In the genomic region with DNA sequence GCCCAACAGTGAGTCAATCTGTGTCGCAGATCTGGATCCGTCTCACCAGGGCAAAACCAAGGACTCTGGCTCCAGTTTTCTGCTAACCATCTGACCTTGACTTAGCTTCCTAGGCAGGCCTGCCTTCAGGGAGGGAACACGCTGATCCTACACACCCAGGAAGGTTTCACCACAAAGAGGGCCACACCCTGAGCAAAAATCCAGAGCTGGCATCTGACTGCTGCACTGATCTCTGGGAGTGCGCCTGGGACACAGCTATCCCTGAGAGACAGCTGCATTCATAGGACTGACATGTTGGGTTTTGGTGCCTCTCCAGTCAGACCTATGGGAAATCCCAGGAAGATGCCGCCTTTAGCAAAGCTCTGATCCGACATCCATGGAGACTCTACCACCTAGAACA, we compare ENCODE assay signal across 9 cellular contexts. TPM values are rescaled to one million over a fixed set of nuclear protein-coding genes. Genes with fewer than 3 reads are reported as not detected.
DNase-seq lines count a peak whose midpoint lies in the region; ATAC-seq and TF ChIP-seq lines count a peak whose summit lies in the region.
"Had no signal": no experiment of that assay in that cellular context is flagged by ENCODE, and none has a peak within 500 bp of the region (broad histone marks: within the 10 kb centered on the region; RNA-seq: fewer than 3 reads in every experiment).

No MANE protein-coding gene starts in this region.

- H3K27me3 ChIP-seq in RWPE2 (ENCODE audit: insufficient read depth, poor library complexity, severe bottlenecking), result no peaks in the 10 kb centered on the region
- H3K27me3 ChIP-seq in prostate gland (replicated peaks; ENCODE audit: insufficient read depth), result no peaks in the 10 kb centered on the region
- no peaks in the 10 kb centered on the region for H3K27me3 ChIP-seq in mesendoderm (ENCODE audit: insufficient read depth, low read length, poor library complexity)
- H3K27me3 ChIP-seq in osteoblast (ENCODE audit: insufficient read depth, low read length), result no peaks in the 10 kb centered on the region

- H3K18ac ChIP-seq in mesendoderm (ENCODE audit: low read length), result no peak overlapping the region

- no peaks in the 10 kb centered on the region for H3K79me1 ChIP-seq in mesendoderm (ENCODE audit: low read length)

- no peak overlapping the region for H3K23ac ChIP-seq in mesendoderm (ENCODE audit: low read length)

- H3K4ac ChIP-seq in mesendoderm (ENCODE audit: low read depth, low read length), result no peak overlapping the region

- no peak overlapping the region for H3K9ac ChIP-seq in mesendoderm (ENCODE audit: low read length)

- no peak overlapping the region for H4K5ac ChIP-seq in mesendoderm (ENCODE audit: low read length)

- H3K4me2 ChIP-seq in mesendoderm (ENCODE audit: low read length) (no peak overlapping the region), osteoblast (ENCODE audit: insufficient read depth, low read length) (no peak overlapping the region)

- TF ChIP-seq POLR2A in prostate gland (IDR thresholded peaks at IDR 0.05), result no peak

- H3K27ac ChIP-seq in RWPE2 (ENCODE audit: poor library complexity, severe bottlenecking) (peak overlapping the region; percentile 95), prostate gland (peak overlapping the region in 1 of 2 donors; percentile 18), mesendoderm (ENCODE audit: low read depth, low read length) (no peak overlapping the region), osteoblast (ENCODE audit: low read depth, low read length) (no peak overlapping the region)

- H3K4me1 ChIP-seq in RWPE2 (ENCODE audit: insufficient read depth, poor library complexity, severe bottlenecking) (peaks cover 20% of the 10 kb centered on the region), prostate gland (replicated peaks) (no peaks in the 10 kb centered on the region), mesendoderm (ENCODE audit: control insufficient read depth, low read depth, low read length) (peaks cover 3% of the 10 kb centered on the region), osteoblast (ENCODE audit: insufficient read depth, low read length) (no peaks in the 10 kb centered on the region)

- H3K9me3 ChIP-seq in RWPE2 (ENCODE audit: severe bottlenecking), result no peaks in the 10 kb centered on the region
- H3K9me3 ChIP-seq in prostate gland, result no peaks in the 10 kb centered on the region
- H3K9me3 ChIP-seq in osteoblast (ENCODE audit: low read depth, low read length), result no peaks in the 10 kb centered on the region

- peaks cover 59% of the 10 kb centered on the region for H3K36me3 ChIP-seq in RWPE2 (ENCODE audit: low read depth)
- no peaks in the 10 kb centered on the region for H3K36me3 ChIP-seq in prostate gland
- H3K36me3 ChIP-seq in mesendoderm (ENCODE audit: control insufficient read depth, insufficient read depth, low read length), result no peaks in the 10 kb centered on the region
- H3K36me3 ChIP-seq in osteoblast (ENCODE audit: insufficient read depth, low read length), result peaks cover 34% of the 10 kb centered on the region

- intact Hi-C loops in prostate gland (cut with DNase I), result no loop called here

- H4K20me1 ChIP-seq in osteoblast (ENCODE audit: insufficient read depth, low read length), result no peaks in the 10 kb centered on the region

- 75% methylated on average over 6 of the region's 6 CpGs for WGBS in prostate gland
- no CpG with 5 or more reads among the region's 6 CpGs for WGBS in mesendoderm (ENCODE audit: extremely low coverage, insufficient coverage, low lambda C conversion rate)

- peak; percentile 98 for ATAC-seq in RWPE2 (ENCODE audit: low read depth)
- no peak for ATAC-seq in GM19467 (IDR thresholded peaks at IDR 0.05; ENCODE audit: unreplicated experiment)

- no peak overlapping the region for H2BK5ac ChIP-seq in mesendoderm (ENCODE audit: low read length)

- H2BK15ac ChIP-seq in mesendoderm (replicated peaks; ENCODE audit: low read depth), result no peak overlapping the region

- peak; percentile 27 for DNase-seq in Daoy (ENCODE audit: low read depth)
- DNase-seq in RWPE2 (ENCODE audit: low spot score), result peak; percentile 81
- DNase-seq in fibroblast of gingiva (ENCODE audit: low read depth), result peak; percentile 67
- peak; percentile 71 for DNase-seq in prostate gland (ENCODE audit: low spot score)
- DNase-seq in mesendoderm, result no peak
- no peak for DNase-seq in osteoblast (ENCODE audit: insufficient read length, low spot score, missing footprints)
- DNase-seq in OCI-M1 (lab: John Stamatoyannopoulos, UW), result no peak
- DNase-seq: SIG-M5 had no signal

- no peak overlapping the region for H2AFZ ChIP-seq in osteoblast (ENCODE audit: low read length)

- H3K79me2 ChIP-seq in mesendoderm (ENCODE audit: control insufficient read depth, insufficient read depth, low read length) (no peaks in the 10 kb centered on the region), osteoblast (ENCODE audit: insufficient read depth, low read length) (no peaks in the 10 kb centered on the region)

- H3K4me3 ChIP-seq in RWPE2 (ENCODE audit: severe bottlenecking) (peak overlapping the region; percentile 0), prostate gland (no peak overlapping the region), mesendoderm (ENCODE audit: low read length) (no peak overlapping the region), osteoblast (ENCODE audit: insufficient read depth, low read length) (no peak overlapping the region)

- no peak overlapping the region for H4K8ac ChIP-seq in mesendoderm (ENCODE audit: low read depth, low read length)

- H3K56ac ChIP-seq in mesendoderm (ENCODE audit: low read length), result no peak overlapping the region

- H2BK120ac ChIP-seq in mesendoderm (ENCODE audit: low read depth, low read length), result no peak overlapping the region

- no peak overlapping the region for H2AK5ac ChIP-seq in mesendoderm (ENCODE audit: low read length)

- TF ChIP-seq CTCF in RWPE2 (IDR thresholded peaks at IDR 0.05; ENCODE audit: poor library complexity, severe bottlenecking) (no peak), prostate gland (IDR thresholded peaks at IDR 0.05) (no peak), osteoblast (IDR thresholded peaks at IDR 0.05; ENCODE audit: extremely low read depth, low read depth, low read length) (no peak)

RNA-seq across cellular contexts. Expression of gene CDK5RAP2, which starts 47.5 kb away (rescaled TPM):
- total RNA-seq in Daoy (2014; rRNA removed; shearing (Covaris generic)), result 34.0 and 35.8 TPM in 2 replicates
- total RNA-seq in prostate gland (10 to 100 TPM; 48.6 to 54.1 TPM), osteoblast (52.2 and 59.7 TPM in 2 replicates)
- polyA plus RNA-seq in mesendoderm (2013, experiment 1 of 2), result 20.0 TPM
- polyA plus RNA-seq in mesendoderm (2013, experiment 2 of 2), result 20.2 TPM

Comparison
In these comparisons a context has a peak if more than half of its experiments do, and no peak if none do; other contexts are left out.
1. DNase-seq: peak in Daoy (single experiment), RWPE2 (single experiment), fibroblast of gingiva (single experiment) and prostate gland (single experiment); none in mesendoderm (single experiment), osteoblast (single experiment) and OCI-M1 (single experiment).